ENCODE assay signal across 24 cellular contexts in the genomic region with DNA sequence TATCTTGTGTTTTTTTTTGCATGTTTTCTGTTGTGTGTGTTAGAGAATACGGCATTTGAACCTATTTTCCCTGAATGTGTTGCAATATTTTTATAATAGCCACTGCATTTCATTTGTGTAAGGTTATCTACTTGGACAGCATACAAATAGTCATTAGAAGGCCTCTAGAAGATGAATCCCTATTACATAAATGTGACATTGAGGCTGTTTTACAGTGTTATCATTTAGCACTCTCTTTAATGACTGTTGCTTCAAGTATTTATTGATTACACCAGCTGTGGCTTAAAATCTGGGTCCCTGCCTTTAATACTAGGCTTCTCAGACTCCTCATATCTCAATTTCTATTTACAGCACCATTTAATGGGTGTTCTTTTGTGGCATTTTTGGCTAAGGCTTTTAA.
"Had no signal": no experiment of that assay in that cellular context is flagged by ENCODE, and none has a peak within 500 bp of the region (broad histone marks: within the 10 kb centered on the region; RNA-seq: fewer than 3 reads in every experiment).

No MANE protein-coding gene starts in this region.

- H3K27me3 ChIP-seq: dorsolateral prefrontal cortex, gastrocnemius medialis, hepatocyte, left lung, neutrophil, right lobe of liver, suprapubic skin, transverse colon, vagina had no signal

- H3K27ac ChIP-seq: dorsolateral prefrontal cortex, gastrocnemius medialis, hepatocyte, left lung, neutrophil, parathyroid adenoma, right lobe of liver, suprapubic skin, transverse colon, vagina had no signal

- ATAC-seq: gastrocnemius medialis; left lung; natural killer cell treated with Interleukin-12 subunit alpha and Interleukin-12 subunit beta and Interleukin-15 and Interleukin-18, amount 100 ng/mL, for 72 hours; right lobe of liver; stimulated activated naive CD8-positive, alpha-beta T cell treated with anti-CD3 and anti-CD28 coated beads, Interleukin-15, amount 100 ng/mL, for 72 hours had no signal

- H3K36me3 ChIP-seq: gastrocnemius medialis, left lung, neutrophil, right lobe of liver, suprapubic skin, transverse colon, vagina had no signal

- H3K4me1 ChIP-seq: gastrocnemius medialis, left lung, parathyroid adenoma, right lobe of liver, suprapubic skin, transverse colon, vagina had no signal

- H3K9me3 ChIP-seq: gastrocnemius medialis, neutrophil, right lobe of liver, suprapubic skin, transverse colon, vagina had no signal

- DNase-seq: dorsolateral prefrontal cortex; effector CD4-positive, alpha-beta T cell; foreskin fibroblast; gastrocnemius medialis; head of caudate nucleus; kidney; left lung; naive B cell; right lobe of liver; stimulated activated CD4-positive, alpha-beta T cell treated with anti-CD3 and anti-CD28 coated beads, Interleukin-12 subunit alpha, Interleukin-12 subunit beta, amount 100 ng/mL, for 4 hours; stimulated activated CD4-positive, alpha-beta T cell treated with anti-CD3 and anti-CD28 coated beads, Interleukin-1b, Interleukin-23, amount 100 ng/mL, for 48 hours; stimulated activated CD4-positive, alpha-beta T cell treated with anti-CD3 and anti-CD28 coated beads, Interleukin-4, amount 100 ng/mL, for 1 hour; stimulated activated CD8-positive, alpha-beta memory T cell treated with anti-CD3 and anti-CD28 coated beads, Interleukin-4, amount 100 ng/mL, for 48 hours; stimulated activated naive CD4-positive, alpha-beta T cell; stimulated activated naive CD8-positive, alpha-beta T cell treated with anti-CD3 and anti-CD28 coated beads, Interleukin-15, amount 100 ng/mL, for 72 hours; transverse colon had no signal

- H3K4me3 ChIP-seq: dorsolateral prefrontal cortex, gastrocnemius medialis, hepatocyte, left lung, lung, right lobe of liver, smooth muscle cell, suprapubic skin, transverse colon, vagina had no signal
